In the genomic region with DNA sequence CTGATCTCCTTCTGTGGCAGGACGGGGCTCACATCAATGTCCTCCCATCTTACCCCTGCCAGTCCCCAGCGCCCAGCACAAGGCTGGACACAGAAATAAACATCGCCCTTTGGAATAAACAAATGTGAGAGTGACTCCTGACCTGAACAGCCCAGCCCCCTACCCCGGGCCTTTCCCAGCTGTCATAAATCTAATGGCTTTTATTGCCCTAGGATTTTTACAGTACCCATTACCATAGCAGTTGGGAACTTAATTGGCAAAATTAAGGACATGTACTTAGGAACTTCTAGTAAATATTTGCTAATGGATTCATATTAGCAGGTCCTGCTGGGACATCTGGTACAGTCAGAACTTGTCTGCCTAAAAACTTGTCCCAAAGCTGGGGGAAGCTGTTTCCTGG, we compare ENCODE assay signal across 2 cellular contexts.
TF ChIP-seq lines count a peak whose summit lies in the region.

No MANE protein-coding gene starts in this region.

TF ChIP-seq in SK-N-SH, 30 proteins besides CTCF, POLR2A, EP300 and RAD21 (continued from another document):
- TF ChIP-seq, protein P1, sequence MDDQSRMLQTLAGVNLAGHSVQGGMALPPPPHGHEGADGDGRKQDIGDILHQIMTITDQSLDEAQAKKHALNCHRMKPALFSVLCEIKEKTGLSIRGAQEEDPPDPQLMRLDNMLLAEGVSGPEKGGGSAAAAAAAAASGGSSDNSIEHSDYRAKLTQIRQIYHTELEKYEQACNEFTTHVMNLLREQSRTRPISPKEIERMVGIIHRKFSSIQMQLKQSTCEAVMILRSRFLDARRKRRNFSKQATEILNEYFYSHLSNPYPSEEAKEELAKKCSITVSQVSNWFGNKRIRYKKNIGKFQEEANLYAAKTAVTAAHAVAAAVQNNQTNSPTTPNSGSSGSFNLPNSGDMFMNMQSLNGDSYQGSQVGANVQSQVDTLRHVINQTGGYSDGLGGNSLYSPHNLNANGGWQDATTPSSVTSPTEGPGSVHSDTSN (IDR thresholded peaks at IDR 0.05): no peak
- TF ChIP-seq NRF1 (IDR thresholded peaks at IDR 0.05; ENCODE audit: low read depth, low read length) (no peak), JUND (IDR thresholded peaks at IDR 0.05) (no peak), SIN3A (IDR thresholded peaks at IDR 0.05; ENCODE audit: borderline replicate concordance, low read depth, low read length) (no peak), NFIC (IDR thresholded peaks at IDR 0.05; ENCODE audit: borderline replicate concordance) (no peak), GATA2 (CRISPR knock-in tag; IDR thresholded peaks at IDR 0.05) (no peak), FOXJ3 (CRISPR knock-in tag; IDR thresholded peaks at IDR 0.05) (no peak), FOXM1 (IDR thresholded peaks at IDR 0.05; ENCODE audit: low read depth) (no peak), FOSL2 (IDR thresholded peaks at IDR 0.05; ENCODE audit: borderline replicate concordance, low read depth) (no peak), MEF2A (IDR thresholded peaks at IDR 0.05; ENCODE audit: borderline replicate concordance, low read depth) (no peak), RCOR1 (IDR thresholded peaks at IDR 0.05; ENCODE audit: low read length) (no peak), TCF12 (IDR thresholded peaks at IDR 0.05) (no peak)
- TF ChIP-seq, protein P2, sequence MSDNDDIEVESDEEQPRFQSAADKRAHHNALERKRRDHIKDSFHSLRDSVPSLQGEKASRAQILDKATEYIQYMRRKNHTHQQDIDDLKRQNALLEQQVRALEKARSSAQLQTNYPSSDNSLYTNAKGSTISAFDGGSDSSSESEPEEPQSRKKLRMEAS (IDR thresholded peaks at IDR 0.05; ENCODE audit: low read depth): no peak
- TF ChIP-seq, protein P3, sequence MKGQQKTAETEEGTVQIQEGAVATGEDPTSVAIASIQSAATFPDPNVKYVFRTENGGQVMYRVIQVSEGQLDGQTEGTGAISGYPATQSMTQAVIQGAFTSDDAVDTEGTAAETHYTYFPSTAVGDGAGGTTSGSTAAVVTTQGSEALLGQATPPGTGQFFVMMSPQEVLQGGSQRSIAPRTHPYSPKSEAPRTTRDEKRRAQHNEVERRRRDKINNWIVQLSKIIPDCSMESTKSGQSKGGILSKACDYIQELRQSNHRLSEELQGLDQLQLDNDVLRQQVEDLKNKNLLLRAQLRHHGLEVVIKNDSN (IDR thresholded peaks at IDR 0.05; ENCODE audit: borderline replicate concordance, low read depth): no peak
TF ChIP-seq in SK-N-SH: peak in this region for 0.

TF ChIP-seq in SK-N-SH treated with all-trans-retinoic acid at 6 μM for 48 hours, 23 proteins besides CTCF, POLR2A, EP300 and RAD21 (continued from another document):
- TF ChIP-seq BACH2 (CRISPR knock-in tag; IDR thresholded peaks at IDR 0.05; ENCODE audit: borderline replicate concordance) (no peak), ZFP3 (CRISPR knock-in tag; IDR thresholded peaks at IDR 0.05) (no peak), ZNF8 (CRISPR knock-in tag; IDR thresholded peaks at IDR 0.05) (no peak)
